15 cellular contexts compared by ENCODE assay signal in the genomic region with DNA sequence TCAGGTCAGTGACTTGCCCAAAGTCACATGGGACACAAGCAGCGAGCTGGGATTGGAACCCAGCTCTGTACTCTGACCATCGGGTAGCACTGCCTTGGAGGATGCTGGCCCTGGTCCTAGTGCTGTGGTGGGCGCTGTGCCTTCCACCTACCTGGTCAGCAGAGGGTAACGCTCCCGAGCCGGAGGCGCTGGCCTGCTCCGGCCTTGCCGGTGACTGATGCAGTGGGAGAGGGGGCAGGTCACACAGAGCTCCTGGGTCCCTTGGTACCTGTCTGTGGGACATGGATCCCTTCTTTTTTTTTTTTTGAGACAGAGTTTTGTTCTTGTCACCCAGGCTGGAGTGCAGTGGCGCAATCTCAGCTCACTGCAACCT. TPM values are rescaled to one million over a fixed set of nuclear protein-coding genes. Genes with fewer than 3 reads are reported as not detected.
DNase-seq lines count a peak whose midpoint lies in the region; ATAC-seq and TF ChIP-seq lines count a peak whose summit lies in the region.
"Had no signal": no experiment of that assay in that cellular context is flagged by ENCODE, and none has a peak within 500 bp of the region (broad histone marks: within the 10 kb centered on the region; RNA-seq: fewer than 3 reads in every experiment).

No MANE protein-coding gene starts in this region.

- H3K4me3 Mint-ChIP-seq in activated CD4-positive, alpha-beta T cell treated with anti-CD3 and anti-CD28 coated beads for 36 hours = no peak overlapping the region
- H3K4me3 Mint-ChIP-seq in stimulated activated effector memory CD8-positive, alpha-beta T cell treated with anti-CD3 and anti-CD28 coated beads, Interleukin-12 subunit alpha, Interleukin-12 subunit beta, amount 100 ng/mL, for 72 hours = no peak overlapping the region

- H3K9me3 ChIP-seq in right atrium auricular region = peaks cover 0 to 5% of the 10 kb centered on the region in 2 donors
- H3K9me3 ChIP-seq: Caco-2, HAP-1 had no signal

- no peaks in the 10 kb centered on the region for H3K36me3 Mint-ChIP-seq in activated CD4-positive, alpha-beta T cell treated with anti-CD3 and anti-CD28 coated beads for 36 hours (ENCODE audit: low read depth)
- H3K36me3 Mint-ChIP-seq in stimulated activated effector memory CD8-positive, alpha-beta T cell treated with anti-CD3 and anti-CD28 coated beads, Interleukin-12 subunit alpha, Interleukin-12 subunit beta, amount 100 ng/mL, for 72 hours = no peaks in the 10 kb centered on the region
- H3K36me3 Mint-ChIP-seq: CD8-positive, alpha-beta T cell had no signal

- peaks cover 5% of the 10 kb centered on the region for H3K9me3 Mint-ChIP-seq in activated CD4-positive, alpha-beta T cell treated with anti-CD3 and anti-CD28 coated beads for 36 hours (ENCODE audit: low read depth)
- peaks cover 2% of the 10 kb centered on the region for H3K9me3 Mint-ChIP-seq in stimulated activated effector memory CD8-positive, alpha-beta T cell treated with anti-CD3 and anti-CD28 coated beads, Interleukin-12 subunit alpha, Interleukin-12 subunit beta, amount 100 ng/mL, for 72 hours

- POLR2A ChIA-PET in activated CD4-positive, alpha-beta T cell treated with anti-CD3 and anti-CD28 coated beads for 36 hours (lab: Charles Lee) = interaction anchor here (0.6 to 1.1 kb wide), 2 partner anchors 98 to 227 kb away, joined by 3 to 6 read pairs; no protein-coding TSS in a partner anchor

- intact Hi-C loops in activated CD4-positive, alpha-beta T cell treated with anti-CD3 and anti-CD28 coated beads for 36 hours (cut with DNase I, micrococcal nuclease) = no loop called here
- intact Hi-C loops in Right ventricle myocardium inferior (cut with DNase I) = no loop called here

- H3K27me3 ChIP-seq in right atrium auricular region = peaks cover 0 to 4% of the 10 kb centered on the region in 2 donors

- no peak for DNase-seq in activated CD4-positive, alpha-beta T cell treated with anti-CD3 and anti-CD28 coated beads for 36 hours
- DNase-seq in activated CD4-positive, alpha-beta T cell treated with anti-CD3 and anti-CD28 coated beads, Interleukin-2, amount 50 U/mL, for 1 hour = no peak
- peak; percentile 53 for DNase-seq in Right ventricle myocardium inferior (ENCODE audit: missing footprints)
- no peak for DNase-seq in right atrium auricular region (ENCODE audit: low spot score)
- DNase-seq in caudate nucleus (lab: John Stamatoyannopoulos, UW) = no peak
- DNase-seq in stimulated activated effector memory CD8-positive, alpha-beta T cell treated with anti-CD3 and anti-CD28 coated beads, Interleukin-12 subunit alpha, Interleukin-12 subunit beta, amount 100 ng/mL, for 72 hours (ENCODE audit: low spot score in 2 of 2) = no peak
- DNase-seq in activated CD8-positive, alpha-beta memory T cell treated with anti-CD3 and anti-CD28 coated beads, Interleukin-2, amount 50 U/mL, for 4 hours = no peak
- no peak for DNase-seq in SKM-1 (lab: John Stamatoyannopoulos, UW; ENCODE audit: unreplicated experiment)
- DNase-seq: Caco-2, DND-41, GDM1 had no signal

- no peak for ATAC-seq in activated CD4-positive, alpha-beta T cell treated with anti-CD3 and anti-CD28 coated beads for 36 hours
- ATAC-seq in Right ventricle myocardium inferior = no peak
- no peak for ATAC-seq in stimulated activated effector memory CD8-positive, alpha-beta T cell treated with anti-CD3 and anti-CD28 coated beads, Interleukin-12 subunit alpha, Interleukin-12 subunit beta, amount 100 ng/mL, for 72 hours
- ATAC-seq: HepG2 had no signal

- H3K27ac Mint-ChIP-seq in activated CD4-positive, alpha-beta T cell treated with anti-CD3 and anti-CD28 coated beads for 36 hours = peak overlapping the region; percentile 8
- peak overlapping the region; percentile 33 for H3K27ac Mint-ChIP-seq in stimulated activated effector memory CD8-positive, alpha-beta T cell treated with anti-CD3 and anti-CD28 coated beads, Interleukin-12 subunit alpha, Interleukin-12 subunit beta, amount 100 ng/mL, for 72 hours

- TF ChIP-seq CTCF in right atrium auricular region (IDR thresholded peaks at IDR 0.05) = no peak

- H3K4me1 ChIP-seq in right atrium auricular region = no peaks in the 10 kb centered on the region
- H3K4me1 ChIP-seq: Caco-2, HAP-1 had no signal

- H3K27ac ChIP-seq in right atrium auricular region (no peak overlapping the region), caudate nucleus (ENCODE audit: low read depth, low read length) (peak overlapping the region; percentile 48)
- H3K27ac ChIP-seq: 22Rv1 had no signal

- CTCF ChIA-PET in activated CD4-positive, alpha-beta T cell treated with anti-CD3 and anti-CD28 coated beads for 36 hours (lab: Charles Lee) = interaction anchor here (0.8 to 1.3 kb wide), 3 partner anchors 12 to 242 kb away, joined by 3 read pairs; no protein-coding TSS in a partner anchor

- H3K36me3 ChIP-seq in right atrium auricular region = no peaks in the 10 kb centered on the region
- H3K36me3 ChIP-seq: HAP-1 had no signal

- H3K4me1 Mint-ChIP-seq in activated CD4-positive, alpha-beta T cell treated with anti-CD3 and anti-CD28 coated beads for 36 hours = peaks cover 29% of the 10 kb centered on the region
- peaks cover 27% of the 10 kb centered on the region for H3K4me1 Mint-ChIP-seq in stimulated activated effector memory CD8-positive, alpha-beta T cell treated with anti-CD3 and anti-CD28 coated beads, Interleukin-12 subunit alpha, Interleukin-12 subunit beta, amount 100 ng/mL, for 72 hours

- peaks cover 5% of the 10 kb centered on the region for H3K27me3 Mint-ChIP-seq in activated CD4-positive, alpha-beta T cell treated with anti-CD3 and anti-CD28 coated beads for 36 hours

- H3K4me3 ChIP-seq in right atrium auricular region = no peak overlapping the region
- H3K4me3 ChIP-seq: HAP-1 had no signal

RNA-seq across cellular contexts. Expression of a gene that starts 43.0 kb away (rescaled TPM):
- total RNA-seq in activated CD4-positive, alpha-beta T cell treated with anti-CD3 and anti-CD28 coated beads for 36 hours = under 1 TPM; 0.37 to 0.39 TPM
- total RNA-seq in Right ventricle myocardium inferior (not detected), right atrium auricular region (under 1 TPM in 1 of 2 donors, not detected in 1; 0.08 TPM)
- total RNA-seq: Caco-2, HepG2 had no signal
